1 cellular context compared by ENCODE assay signal in genomic region chr1:74396942-74397341, GRCh38.
A peak's percentile ranks its signal among the peaks of the same experiment; 100 is the strongest.
TF ChIP-seq lines count a peak whose summit lies in the region.

No MANE protein-coding gene starts in this region.

TF ChIP-seq in GM12878, 131 proteins besides CTCF, POLR2A, EP300 and RAD21 (continued from another document):
- TF ChIP-seq, protein P1, sequence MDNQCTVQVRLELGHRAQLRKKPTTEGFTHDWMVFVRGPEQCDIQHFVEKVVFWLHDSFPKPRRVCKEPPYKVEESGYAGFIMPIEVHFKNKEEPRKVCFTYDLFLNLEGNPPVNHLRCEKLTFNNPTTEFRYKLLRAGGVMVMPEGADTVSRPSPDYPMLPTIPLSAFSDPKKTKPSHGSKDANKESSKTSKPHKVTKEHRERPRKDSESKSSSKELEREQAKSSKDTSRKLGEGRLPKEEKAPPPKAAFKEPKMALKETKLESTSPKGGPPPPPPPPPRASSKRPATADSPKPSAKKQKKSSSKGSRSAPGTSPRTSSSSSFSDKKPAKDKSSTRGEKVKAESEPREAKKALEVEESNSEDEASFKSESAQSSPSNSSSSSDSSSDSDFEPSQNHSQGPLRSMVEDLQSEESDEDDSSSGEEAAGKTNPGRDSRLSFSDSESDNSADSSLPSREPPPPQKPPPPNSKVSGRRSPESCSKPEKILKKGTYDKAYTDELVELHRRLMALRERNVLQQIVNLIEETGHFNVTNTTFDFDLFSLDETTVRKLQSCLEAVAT (IDR thresholded peaks at IDR 0.05): 0 out of 2 replicates have a peak, but pooled peaks have one; percentile 41
- TF ChIP-seq RFX5 (IDR thresholded peaks at IDR 0.05; ENCODE audit: low read depth, low read length): no peak
- no peak for TF ChIP-seq MEF2B (IDR thresholded peaks at IDR 0.05; ENCODE audit: partially characterized antibody, poor library complexity, severe bottlenecking)
- TF ChIP-seq IKZF2 (IDR thresholded peaks at IDR 0.05): no peak; a peak in 1 of 4 replicates
- no peak for TF ChIP-seq HDAC6 (IDR thresholded peaks at IDR 0.05; ENCODE audit: unreplicated experiment)
- TF ChIP-seq, protein P2, sequence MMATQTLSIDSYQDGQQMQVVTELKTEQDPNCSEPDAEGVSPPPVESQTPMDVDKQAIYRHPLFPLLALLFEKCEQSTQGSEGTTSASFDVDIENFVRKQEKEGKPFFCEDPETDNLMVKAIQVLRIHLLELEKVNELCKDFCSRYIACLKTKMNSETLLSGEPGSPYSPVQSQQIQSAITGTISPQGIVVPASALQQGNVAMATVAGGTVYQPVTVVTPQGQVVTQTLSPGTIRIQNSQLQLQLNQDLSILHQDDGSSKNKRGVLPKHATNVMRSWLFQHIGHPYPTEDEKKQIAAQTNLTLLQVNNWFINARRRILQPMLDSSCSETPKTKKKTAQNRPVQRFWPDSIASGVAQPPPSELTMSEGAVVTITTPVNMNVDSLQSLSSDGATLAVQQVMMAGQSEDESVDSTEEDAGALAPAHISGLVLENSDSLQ (IDR thresholded peaks at IDR 0.05): no peak
- no peak for TF ChIP-seq EED (IDR thresholded peaks at IDR 0.05; ENCODE audit: low read depth)
- TF ChIP-seq JUNB (IDR thresholded peaks at IDR 0.05): no peak
- TF ChIP-seq SIX5 (IDR thresholded peaks at IDR 0.05; ENCODE audit: low read depth, low read length, severe bottlenecking): no peak
- no peak for TF ChIP-seq BRCA1 (IDR thresholded peaks at IDR 0.05; ENCODE audit: low read depth, low read length)
- no peak for TF ChIP-seq PML (IDR thresholded peaks at IDR 0.05; ENCODE audit: low read length)
- TF ChIP-seq, protein P3, sequence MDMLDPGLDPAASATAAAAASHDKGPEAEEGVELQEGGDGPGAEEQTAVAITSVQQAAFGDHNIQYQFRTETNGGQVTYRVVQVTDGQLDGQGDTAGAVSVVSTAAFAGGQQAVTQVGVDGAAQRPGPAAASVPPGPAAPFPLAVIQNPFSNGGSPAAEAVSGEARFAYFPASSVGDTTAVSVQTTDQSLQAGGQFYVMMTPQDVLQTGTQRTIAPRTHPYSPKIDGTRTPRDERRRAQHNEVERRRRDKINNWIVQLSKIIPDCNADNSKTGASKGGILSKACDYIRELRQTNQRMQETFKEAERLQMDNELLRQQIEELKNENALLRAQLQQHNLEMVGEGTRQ (IDR thresholded peaks at IDR 0.05; ENCODE audit: borderline replicate concordance, low read depth, low read length): no peak
TF ChIP-seq in GM12878: peak in this region for 6.
